13 cellular contexts compared by ENCODE assay signal in genomic region chr3:66453525-66454463, GRCh38. TPM values are rescaled to one million over a fixed set of nuclear protein-coding genes. Genes with fewer than 3 reads are reported as not detected.
DNase-seq lines count a peak whose midpoint lies in the region; ATAC-seq and TF ChIP-seq lines count a peak whose summit lies in the region.
"Had no signal": no experiment of that assay in that cellular context is flagged by ENCODE, and none has a peak within 500 bp of the region (broad histone marks: within the 10 kb centered on the region; RNA-seq: fewer than 3 reads in every experiment).

No MANE protein-coding gene starts in this region.

- H3K36me3 ChIP-seq in muscle layer of colon (ENCODE audit: insufficient read depth, low read length): peaks cover 28% of the 10 kb centered on the region
- H3K36me3 ChIP-seq in testis (ENCODE audit: low read depth, missing control alignments): no peaks in the 10 kb centered on the region

- 80 to 81% methylated on average over 9 of the region's 9 CpGs for WGBS in testis, 2 donors

- intact Hi-C loops in testis (cut with DNase I; ENCODE audit: low total_unique reads): no loop called here

- no peak overlapping the region for H3K4me3 ChIP-seq in coronary artery
- H3K4me3 ChIP-seq in muscle layer of colon (ENCODE audit: low read depth in 1 of 2, low read length in 2 of 2): no peak overlapping the region
- H3K4me3 ChIP-seq in testis: no peak overlapping the region

- TF ChIP-seq CTCF in coronary artery (IDR thresholded peaks at IDR 0.05) (no peak), testis (IDR thresholded peaks at IDR 0.05) (no peak)

- peak overlapping the region; percentile 1 for H3K9ac ChIP-seq in muscle layer of colon (ENCODE audit: low read length)
- H3K9ac ChIP-seq: SK-N-SH had no signal

- H3K4me1 ChIP-seq in muscle layer of colon (ENCODE audit: insufficient read depth, low read length): peaks cover 92% of the 10 kb centered on the region
- H3K4me1 ChIP-seq in testis: peaks cover 40% of the 10 kb centered on the region

- DNase-seq in NCI-H82 treated with DMSO at 0.1 percent for 48 hours (lab: John Stamatoyannopoulos, UW; ENCODE audit: unreplicated experiment) (peak; percentile 43), coronary artery (ENCODE audit: low spot score) (no peak), testis (no peak)
- DNase-seq in activated CD8-positive, alpha-beta memory T cell treated with anti-CD3 and anti-CD28 coated beads, Interleukin-2, amount 50 U/mL, for 48 hours: no peak
- DNase-seq: activated T-cell treated with anti-CD3 and anti-CD28 coated beads, Interleukin-2, amount 50 U/mL, for 4 hours; CD4-positive, alpha-beta memory T cell; SK-N-SH; stimulated activated naive CD4-positive, alpha-beta T cell treated with Interleukin-2 at 50 U/mL for 16 hours had no signal

- H3K27me3 ChIP-seq in muscle layer of colon (ENCODE audit: control insufficient read depth in 1 of 2, insufficient read depth in 2 of 2, low read length in 2 of 2) (no peaks in the 10 kb centered on the region), testis (no peaks in the 10 kb centered on the region)

- ATAC-seq in GM19463 (IDR thresholded peaks at IDR 0.05; ENCODE audit: unreplicated experiment) (no peak), GM21723 (IDR thresholded peaks at IDR 0.05; ENCODE audit: unreplicated experiment) (no peak)
- ATAC-seq: activated T-cell treated with anti-CD3 and anti-CD28 coated beads, Interleukin-2, amount 50 U/mL, for 4 hours; HCT116 had no signal

- H3K27ac ChIP-seq in coronary artery (peak overlapping the region; percentile 82 to 86), muscle layer of colon (ENCODE audit: low read depth, low read length) (peak overlapping the region; percentile 88), testis (peak overlapping the region; percentile 7 to 68)
- H3K27ac ChIP-seq: HL-60 had no signal

- no peaks in the 10 kb centered on the region for H3K9me3 ChIP-seq in muscle layer of colon (ENCODE audit: low read length)
- H3K9me3 ChIP-seq in testis: no peaks in the 10 kb centered on the region
- H3K9me3 ChIP-seq: SK-N-SH had no signal

- TF ChIP-seq POLR2A in testis (IDR thresholded peaks at IDR 0.05): no peak

RNA-seq across cellular contexts. Expression of gene LRIG1, which starts 47.0 kb away (rescaled TPM):
- 100 to 1,000 TPM in 1 of 2 donors, 10 to 100 TPM in 1; 77.9 to 107 TPM for total RNA-seq in testis
- 62.7 TPM for polyA plus RNA-seq in testis (ENCODE audit: insufficient read depth, low read depth, low replicate concordance)

Comparison
In these comparisons a context has a peak if more than half of its experiments do, and no peak if none do; other contexts are left out.
1. H3K27ac ChIP-seq: peak in every context shown above with its lines; median percentile 88 in muscle layer of colon; 84 in coronary artery; 38 in testis.